9 cellular contexts compared by ENCODE assay signal in the genomic region with DNA sequence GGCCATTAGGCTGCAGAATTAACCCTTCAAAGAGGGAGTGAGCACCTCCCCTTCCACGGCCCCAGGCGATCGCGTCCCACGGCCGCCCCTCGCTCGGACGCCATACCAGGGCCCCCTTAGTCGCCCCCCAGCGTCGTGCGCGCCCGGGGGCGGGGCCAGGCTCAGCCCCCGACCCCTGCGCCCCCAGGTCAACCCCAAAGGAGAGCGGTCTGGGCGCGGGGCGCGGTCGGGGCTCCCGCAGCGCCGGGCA. TPM values are rescaled to one million over a fixed set of nuclear protein-coding genes. Genes with fewer than 3 reads are reported as not detected.
DNase-seq lines count a peak whose midpoint lies in the region; ATAC-seq and TF ChIP-seq lines count a peak whose summit lies in the region.
"Had no signal": no experiment of that assay in that cellular context is flagged by ENCODE, and none has a peak within 500 bp of the region (broad histone marks: within the 10 kb centered on the region; RNA-seq: fewer than 3 reads in every experiment).

No MANE protein-coding gene starts in this region.

- H3K9me3 ChIP-seq in Karpas-422 (ENCODE audit: low read length): no peaks in the 10 kb centered on the region

- peak overlapping the region; percentile 78 for H2AFZ ChIP-seq in Karpas-422 (ENCODE audit: low read length)

- H3K36me3 ChIP-seq in Karpas-422 (ENCODE audit: insufficient read depth, low read length): no peaks in the 10 kb centered on the region

- POLR2A ChIA-PET in naive thymus-derived CD8-positive, alpha-beta T cell (lab: Charles Lee): interaction anchor here (0.9 to 12.5 kb wide), 28 partner anchors 8 to 265 kb away, joined by 3 to 295 read pairs (median 8); a partner anchor contains a TSS

- H3K9me3 Mint-ChIP-seq in naive thymus-derived CD8-positive, alpha-beta T cell: no peaks in the 10 kb centered on the region

- H3K4me2 ChIP-seq in Karpas-422 (ENCODE audit: low read depth, low read length, poor library complexity, severe bottlenecking): peak overlapping the region; percentile 85

- no peaks in the 10 kb centered on the region for H3K27me3 Mint-ChIP-seq in naive thymus-derived CD8-positive, alpha-beta T cell

- peaks cover 14% of the 10 kb centered on the region; the same call in 1 of the 2 replicates for H4K20me1 ChIP-seq in Karpas-422 (ENCODE audit: insufficient read depth, low read depth, low read length)

- H3K9me2 ChIP-seq in Karpas-422 (replicated peaks; ENCODE audit: insufficient read depth, low read length): no peaks in the 10 kb centered on the region

- H3K4me3 ChIP-seq in AG09309 (ENCODE audit: control insufficient read depth, low read depth, low read length) (peak overlapping the region; percentile 52), Karpas-422 (ENCODE audit: low read length) (peak overlapping the region; percentile 84), coronary artery (peak overlapping the region; percentile 96)

- peak in 1 of 2 donors; percentile 0 for ATAC-seq in naive thymus-derived CD8-positive, alpha-beta T cell
- no peak for ATAC-seq in HG03175 (IDR thresholded peaks at IDR 0.05; ENCODE audit: unreplicated experiment)
- no peak for ATAC-seq in GM18873 (IDR thresholded peaks at IDR 0.05; ENCODE audit: low FRiP score, unreplicated experiment)
- ATAC-seq in GM18909 (IDR thresholded peaks at IDR 0.05; ENCODE audit: poor library complexity, unreplicated experiment): no peak

- DNase-seq in AG09309 (ENCODE audit: low read depth) (no peak), Karpas-422 (no peak), coronary artery (ENCODE audit: low spot score) (no peak)
- no peak for DNase-seq in naive thymus-derived CD8-positive, alpha-beta T cell
- no peak for DNase-seq in activated CD4-positive, alpha-beta T cell treated with anti-CD3 and anti-CD28 coated beads, Interleukin-2, amount 50 U/mL, for 1 hour
- DNase-seq: T1000 had no signal

- H3K27me3 ChIP-seq in Karpas-422 (ENCODE audit: low read length): no peaks in the 10 kb centered on the region

- H3K4me1 Mint-ChIP-seq in naive thymus-derived CD8-positive, alpha-beta T cell: peaks cover 45 to 83% (median 72%) of the 10 kb centered on the region in 4 donors

- peak overlapping the region; percentile 90 to 100 (median 98) for H3K4me3 Mint-ChIP-seq in naive thymus-derived CD8-positive, alpha-beta T cell

- H3K36me3 Mint-ChIP-seq in naive thymus-derived CD8-positive, alpha-beta T cell: peaks cover 0 to 14% (median 0%) of the 10 kb centered on the region in 3 donors

- peak overlapping the region in 9 of 10 donors; percentile 97 to 99 (median 98) for H3K27ac Mint-ChIP-seq in naive thymus-derived CD8-positive, alpha-beta T cell

- H3K9ac ChIP-seq in Karpas-422 (ENCODE audit: low read length): peak overlapping the region; percentile 88

- H3K27ac ChIP-seq in Karpas-422 (ENCODE audit: low read length): no peak overlapping the region
- peak overlapping the region; percentile 99 to 100 for H3K27ac ChIP-seq in coronary artery

- no peak for TF ChIP-seq CTCF in AG09309 (IDR thresholded peaks at IDR 0.05; ENCODE audit: control insufficient read depth, insufficient read depth, low read depth, low read length, missing control alignments)
- TF ChIP-seq CTCF in coronary artery (IDR thresholded peaks at IDR 0.05): no peak

- peaks cover 27% of the 10 kb centered on the region for H3K4me1 ChIP-seq in Karpas-422 (ENCODE audit: low read length)

- peaks cover 6% of the 10 kb centered on the region; the same call in 1 of the 2 replicates for H3K79me2 ChIP-seq in Karpas-422 (ENCODE audit: low read length)

RNA-seq across cellular contexts. Expression of a gene that starts 0.4 kb away (rescaled TPM):
- total RNA-seq in Karpas-422 (2014; rRNA removed; shearing (Covaris generic); ENCODE audit: low replicate concordance): 5.5 and 7.2 TPM in 2 replicates
- 100 to 1,000 TPM; 101 to 104 TPM for total RNA-seq in naive thymus-derived CD8-positive, alpha-beta T cell
- polyA plus RNA-seq in naive thymus-derived CD8-positive, alpha-beta T cell: 10 to 100 TPM; 16.8 to 28.4 (median 19.7) TPM

RNA-seq across cellular contexts. Expression of a gene that starts 2.2 kb away (rescaled TPM):
- not detected in 2 replicates for total RNA-seq in Karpas-422 (2014; rRNA removed; shearing (Covaris generic); ENCODE audit: low replicate concordance)
- total RNA-seq in naive thymus-derived CD8-positive, alpha-beta T cell: not detected
- polyA plus RNA-seq in naive thymus-derived CD8-positive, alpha-beta T cell: not detected

RNA-seq across cellular contexts. Expression of a gene that starts 5.1 kb away (rescaled TPM):
- total RNA-seq in Karpas-422 (2014; rRNA removed; shearing (Covaris generic); ENCODE audit: low replicate concordance): 78.8 and 169 TPM in 2 replicates
- total RNA-seq in naive thymus-derived CD8-positive, alpha-beta T cell: 100 to 1,000 TPM; 186 to 193 TPM
- 10 to 100 TPM; 31.1 to 68.0 (median 47.3) TPM for polyA plus RNA-seq in naive thymus-derived CD8-positive, alpha-beta T cell

RNA-seq across cellular contexts. Expression of a gene that starts 34.2 kb away (rescaled TPM):
- total RNA-seq in Karpas-422 (2014; rRNA removed; shearing (Covaris generic); ENCODE audit: low replicate concordance): 3.6 and 6.6 TPM in 2 replicates
- 1 to 10 TPM; 5.4 to 7.3 TPM for total RNA-seq in naive thymus-derived CD8-positive, alpha-beta T cell
- polyA plus RNA-seq in naive thymus-derived CD8-positive, alpha-beta T cell: 10 to 100 TPM; 18.1 to 24.5 (median 24.3) TPM

RNA-seq across cellular contexts. Expression of a gene that starts 39.8 kb away (rescaled TPM):
- total RNA-seq in Karpas-422 (2014; rRNA removed; shearing (Covaris generic); ENCODE audit: low replicate concordance): 0.32 and 0.67 TPM in 2 replicates
- 1 to 10 TPM; 2.4 to 3.0 TPM for total RNA-seq in naive thymus-derived CD8-positive, alpha-beta T cell
- under 1 TPM; 0.10 to 0.32 (median 0.22) TPM for polyA plus RNA-seq in naive thymus-derived CD8-positive, alpha-beta T cell

Comparison
In these comparisons a context has a peak if more than half of its experiments do, and no peak if none do; other contexts are left out.
1. RNA of a gene that starts 0.4 kb away (total RNA-seq): 101 to 104 TPM in naive thymus-derived CD8-positive, alpha-beta T cell; 5.5 to 7.2 TPM in Karpas-422; every median in the first group is over 10 times any median in the second.
2. Peak in every context shown above with its lines, with median percentiles within 50 percentile points of each other: H3K4me3 ChIP-seq.